In genomic region chr16:89651584-89651983, GRCh38 we compare ENCODE assay signal across 27 cellular contexts. TPM values are rescaled to one million over a fixed set of nuclear protein-coding genes. Genes with fewer than 3 reads are reported as not detected.
"Had no signal": no experiment of that assay in that cellular context is flagged by ENCODE, and none has a peak within 500 bp of the region (broad histone marks: within the 10 kb centered on the region; RNA-seq: fewer than 3 reads in every experiment).

No MANE protein-coding gene starts in this region.

- H3K27me3 Mint-ChIP-seq: memory B cell had no signal

- H3K4me2 ChIP-seq: smooth muscle cell had no signal

- H3K27ac Mint-ChIP-seq: memory B cell, natural killer cell had no signal

- DNase-seq: dermis blood vessel endothelial cell; effector memory CD4-positive, alpha-beta T cell; erythroblast; esophagus squamous epithelium; foreskin melanocyte; glutamatergic neuron; hypothalamus; natural killer cell; stimulated activated CD4-positive, alpha-beta T cell treated with anti-CD3 and anti-CD28 coated beads, Interleukin-12 subunit alpha, Interleukin-12 subunit beta, amount 100 ng/mL, for 4 hours; stimulated activated CD4-positive, alpha-beta T cell treated with anti-CD3 and anti-CD28 coated beads, Interleukin-1b, Interleukin-23, amount 100 ng/mL, for 48 hours; stimulated activated CD4-positive, alpha-beta T cell treated with anti-CD3 and anti-CD28 coated beads, Interleukin-4, amount 100 ng/mL, for 1 hour; stimulated activated CD8-positive, alpha-beta memory T cell treated with anti-CD3 and anti-CD28 coated beads, Interleukin-4, amount 100 ng/mL, for 48 hours; stimulated activated naive CD4-positive, alpha-beta T cell treated with Interleukin-2 at 50 U/mL for 16 hours; upper lobe of left lung had no signal

- H3K9me3 ChIP-seq: esophagus squamous epithelium, prostate gland, right atrium auricular region, stomach, thoracic aorta, tibial nerve, upper lobe of left lung had no signal

- H3K36me3 Mint-ChIP-seq: natural killer cell had no signal

- ATAC-seq: left lobe of liver, natural killer cell, sciatic nerve had no signal

- H3K27ac ChIP-seq: coronary artery, esophagus squamous epithelium, parathyroid adenoma, prostate gland, right atrium auricular region, thoracic aorta, tibial nerve, upper lobe of left lung had no signal

- H3K4me3 ChIP-seq: coronary artery, esophagus squamous epithelium, lung, prostate gland, right atrium auricular region, smooth muscle cell, stomach, thoracic aorta, tibial nerve, upper lobe of left lung had no signal

- H3K27me3 ChIP-seq: esophagus squamous epithelium, right atrium auricular region, stomach, tibial nerve, upper lobe of left lung had no signal

- H3K9me3 Mint-ChIP-seq: memory B cell, natural killer cell had no signal

- H3K9ac ChIP-seq: parathyroid adenoma had no signal

- H3K4me3 Mint-ChIP-seq: memory B cell, natural killer cell had no signal

RNA-seq across cellular contexts. Expression of gene DPEP1, which starts 38.1 kb away (rescaled TPM):
- total RNA-seq: mononuclear cell, natural killer cell, sciatic nerve, smooth muscle cell, thoracic aorta had no signal
- polyA plus RNA-seq: smooth muscle cell had no signal
